9 cellular contexts compared by ENCODE assay signal in the genomic region with DNA sequence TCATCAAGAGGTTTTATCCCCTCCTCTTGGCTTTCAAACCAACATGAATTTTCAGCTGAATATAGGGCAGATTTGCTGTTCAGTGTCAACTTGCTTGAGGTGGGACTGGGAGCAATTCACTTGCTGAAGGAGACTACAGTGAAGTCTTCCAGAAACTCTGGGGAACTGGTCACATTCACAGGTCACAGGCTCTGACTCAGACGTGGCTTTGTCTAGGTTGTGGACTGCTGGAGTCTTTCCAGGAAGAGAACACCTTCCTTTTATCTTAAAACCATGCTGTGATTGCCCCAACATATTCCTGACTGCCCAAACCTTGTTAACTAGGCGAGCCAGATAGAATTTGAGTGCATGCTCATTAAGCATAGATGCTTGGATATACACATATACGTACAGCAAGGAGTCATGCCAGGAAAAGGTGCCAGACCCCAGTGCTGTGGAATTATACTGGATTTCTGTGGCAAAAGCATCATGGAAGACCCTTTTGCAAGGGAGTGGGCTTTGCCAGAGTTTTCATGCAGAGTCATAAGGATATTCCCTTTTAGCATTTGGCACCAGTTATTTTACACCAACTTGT.
A peak's percentile ranks its signal among the peaks of the same experiment; 100 is the strongest.
DNase-seq lines count a peak whose midpoint lies in the region; TF ChIP-seq lines count a peak whose summit lies in the region.
"Had no signal": no experiment of that assay in that cellular context is flagged by ENCODE, and none has a peak within 500 bp of the region (broad histone marks: within the 10 kb centered on the region; RNA-seq: fewer than 3 reads in every experiment).

No MANE protein-coding gene starts in this region.

- H3K9me3 ChIP-seq in CD8-positive, alpha-beta memory T cell (ENCODE audit: low read length), result no peaks in the 10 kb centered on the region
- no peaks in the 10 kb centered on the region for H3K9me3 ChIP-seq in Loucy (ENCODE audit: insufficient read depth, low read depth, low read length)
- H3K9me3 ChIP-seq in mammary epithelial cell (replicated peaks; ENCODE audit: insufficient read depth, low read length), result no peaks in the 10 kb centered on the region
- H3K9me3 ChIP-seq in neuronal stem cell (replicated peaks in 1 of 2; ENCODE audit: control insufficient read depth in 2 of 2, insufficient read depth in 1 of 2, low read depth in 1 of 2, low read length in 2 of 2), result no peaks in the 10 kb centered on the region

- no peak overlapping the region for H3K4me2 ChIP-seq in Loucy (ENCODE audit: low read depth, low read length, poor library complexity, severe bottlenecking)
- H3K4me2 ChIP-seq in mammary epithelial cell (ENCODE audit: insufficient read depth, low read depth, low read length), result peak overlapping the region; percentile 63
- no peak overlapping the region for H3K4me2 ChIP-seq in neuronal stem cell (ENCODE audit: insufficient read depth, low read length, poor library complexity, severe bottlenecking)

- peak overlapping the region in 3 of 7 donors; percentile 20 to 47 (median 40) for H3K4me3 Mint-ChIP-seq in CD8-positive, alpha-beta memory T cell
- H3K4me3 Mint-ChIP-seq: memory B cell had no signal

- no peaks in the 10 kb centered on the region for H3K9me2 ChIP-seq in Loucy (replicated peaks; ENCODE audit: low read depth, low read length)

- no peaks in the 10 kb centered on the region for H3K79me1 ChIP-seq in neuronal stem cell (ENCODE audit: low read depth, low read length)

- in situ Hi-C loops in mammary epithelial cell (cut with MboI; ENCODE audit: low sequenced_read_pairs in 2 of 2), result loop anchor here in 1 of 2 donors (10.0 to 25.0 kb wide), 2 partner anchors 142 to 409 kb away; partner anchors contain the start of gene TBL1XR1

- H3F3A ChIP-seq in Loucy (ENCODE audit: low read depth), result no peaks in the 10 kb centered on the region

- H2AFZ ChIP-seq in Loucy (ENCODE audit: low read length) (no peak overlapping the region), mammary epithelial cell (ENCODE audit: low read depth, low read length) (peak overlapping the region; percentile 52), neuronal stem cell (ENCODE audit: low read length) (peak overlapping the region; percentile 26)

- dilution Hi-C loops in mammary epithelial cell (cut with HindIII; ENCODE audit: low sequenced_read_pairs), result no loop called here

- H3K9ac ChIP-seq in Loucy (ENCODE audit: low read depth, low read length, poor library complexity, severe bottlenecking) (peak overlapping the region; percentile 67), mammary epithelial cell (ENCODE audit: insufficient read depth, low read length) (peak overlapping the region; percentile 62), neuronal stem cell (ENCODE audit: low read depth, low read length, poor library complexity) (no peak overlapping the region)

- WGBS in mammary epithelial cell (ENCODE audit: low coverage, missing lambda C conversion rate), result 0% methylated on average over 3 of the region's 3 CpGs
- no CpG with 5 or more reads among the region's 3 CpGs for WGBS in neuronal stem cell (ENCODE audit: extremely low coverage in 2 of 2, insufficient read length in 2 of 2, insufficient replicate concordance in 1 of 2), 2 donors

- no TSS peak for BruUV-seq in mammary epithelial cell (replicated peaks; lab: Mats Ljungman, UMichigan)

- no peaks in the 10 kb centered on the region for H3K79me2 ChIP-seq in Loucy (ENCODE audit: insufficient read depth, low read length)
- H3K79me2 ChIP-seq in mammary epithelial cell (ENCODE audit: insufficient read depth, low read length), result no peaks in the 10 kb centered on the region

- peaks cover 67% of the 10 kb centered on the region for H3K4me1 ChIP-seq in CD8-positive, alpha-beta memory T cell (ENCODE audit: insufficient read depth, low read length)
- H3K4me1 ChIP-seq in Loucy (ENCODE audit: insufficient read depth, low read length, poor library complexity, severe bottlenecking) (peaks cover 80% of the 10 kb centered on the region), mammary epithelial cell (ENCODE audit: insufficient read depth, low read length) (peaks cover 79% of the 10 kb centered on the region), neuronal stem cell (ENCODE audit: control insufficient read depth in 2 of 2, insufficient read depth in 1 of 2, low read depth in 1 of 2, low read length in 2 of 2) (peaks cover 6 to 23% of the 10 kb centered on the region in 2 donors)

- no peaks in the 10 kb centered on the region for H3K9me3 Mint-ChIP-seq in CD8-positive, alpha-beta memory T cell
- H3K9me3 Mint-ChIP-seq: memory B cell had no signal

- H3K18ac ChIP-seq in neuronal stem cell (ENCODE audit: low read length), result no peak overlapping the region

- no peak overlapping the region for H2BK15ac ChIP-seq in neuronal stem cell (ENCODE audit: low read length)

- H2BK120ac ChIP-seq in neuronal stem cell (ENCODE audit: low read depth, low read length), result no peak overlapping the region

- TF ChIP-seq CTCF in Loucy (conservative IDR thresholded peaks at IDR 0.05; ENCODE audit: low read length) (no peak), mammary epithelial cell (conservative IDR thresholded peaks at IDR 0.05 in 1 of 2, IDR thresholded peaks at IDR 0.05 in 1 of 2; ENCODE audit: extremely low read depth in 1 of 2, insufficient read depth in 1 of 2, low read depth in 1 of 2, low read length in 2 of 2) (no peak)

- no peaks in the 10 kb centered on the region for H4K20me1 ChIP-seq in Loucy (ENCODE audit: insufficient read depth, low read length, poor library complexity, severe bottlenecking)
- no peaks in the 10 kb centered on the region for H4K20me1 ChIP-seq in mammary epithelial cell (ENCODE audit: insufficient read depth, low read length)

- H3K27ac ChIP-seq in CD8-positive, alpha-beta memory T cell (ENCODE audit: low read depth, low read length), result no peak overlapping the region
- H3K27ac ChIP-seq in mammary epithelial cell (ENCODE audit: insufficient read depth, low read depth, low read length) (peak overlapping the region; percentile 89), neuronal stem cell (replicated peaks; ENCODE audit: low read length) (no peak overlapping the region)

- peaks cover 80 to 92% (median 88%) of the 10 kb centered on the region in 3 donors for H3K4me1 Mint-ChIP-seq in CD8-positive, alpha-beta memory T cell

- no peak overlapping the region for H2BK5ac ChIP-seq in neuronal stem cell (ENCODE audit: low read length)

- CTCF ChIA-PET in CD8-positive, alpha-beta memory T cell (lab: Charles Lee), result interaction anchor here (3.2 kb wide), 1 partner anchor 236 kb away, joined by 14 read pairs; no protein-coding TSS in a partner anchor
- CTCF ChIA-PET in mammary epithelial cell (lab: Charles Lee; ENCODE audit: low non-redundant PET), result no interaction called here

- H4K91ac ChIP-seq in neuronal stem cell (ENCODE audit: low read depth, low read length, poor library complexity), result no peak overlapping the region

- H3K36me3 ChIP-seq in CD8-positive, alpha-beta memory T cell (ENCODE audit: insufficient read depth, low read length), result no peaks in the 10 kb centered on the region
- H3K36me3 ChIP-seq in Loucy (ENCODE audit: insufficient read depth, low read length), result no peaks in the 10 kb centered on the region
- H3K36me3 ChIP-seq in mammary epithelial cell (ENCODE audit: insufficient read depth, low read length), result no peaks in the 10 kb centered on the region
- no peaks in the 10 kb centered on the region for H3K36me3 ChIP-seq in neuronal stem cell (replicated peaks in 1 of 2; ENCODE audit: control insufficient read depth in 2 of 2, insufficient read depth in 2 of 2, low read length in 2 of 2)

- H3K4ac ChIP-seq in neuronal stem cell (ENCODE audit: low read length), result no peak overlapping the region

- no peak overlapping the region for H2BK12ac ChIP-seq in neuronal stem cell (ENCODE audit: low read length)

- no peak overlapping the region for H3K4me3 ChIP-seq in CD8-positive, alpha-beta memory T cell (ENCODE audit: low read length)
- H3K4me3 ChIP-seq in Loucy (ENCODE audit: low read length, poor library complexity, severe bottlenecking) (no peak overlapping the region), mammary epithelial cell (replicated peaks in 1 of 3; ENCODE audit: insufficient read depth in 1 of 3, low read depth in 2 of 3, low read length in 3 of 3) (no peak overlapping the region), neuronal stem cell (ENCODE audit: low read length in 2 of 2) (no peak overlapping the region)

- no peak overlapping the region for H2AK5ac ChIP-seq in neuronal stem cell (ENCODE audit: low read depth, low read length)

- peak overlapping the region in 7 of 8 donors; percentile 21 to 94 (median 61) for H3K27ac Mint-ChIP-seq in CD8-positive, alpha-beta memory T cell
- H3K27ac Mint-ChIP-seq: memory B cell had no signal

- POLR2A ChIA-PET in CD8-positive, alpha-beta memory T cell (lab: Charles Lee), result interaction anchor here (0.6 to 2.3 kb wide), 2 partner anchors 10 to 398 kb away, joined by 3 to 13 read pairs; partner anchors contain the start of gene TBL1XR1

- no peak overlapping the region for H3K23ac ChIP-seq in neuronal stem cell (ENCODE audit: low read depth, low read length, poor library complexity)

- DNase-seq in CD8-positive, alpha-beta memory T cell, result no peak
- DNase-seq in mammary epithelial cell, result peak; percentile 77
- no peak for DNase-seq in neuronal stem cell (ENCODE audit: low spot score)
- no peak for DNase-seq in NCI-H1694 treated with DMSO at 0.1 percent for 48 hours (lab: John Stamatoyannopoulos, UW)
- DNase-seq in D341Med (ENCODE audit: low spot score), result no peak
- no peak for DNase-seq in NOMO-1 treated with dmso at 0.1 percent for 144 hours (lab: John Stamatoyannopoulos, UW; ENCODE audit: unreplicated experiment)
- no peak for DNase-seq in hippocampal formation (lab: John Stamatoyannopoulos, UW)

- no peak overlapping the region for H4K8ac ChIP-seq in neuronal stem cell (ENCODE audit: low read depth, low read length)

- H3K27me3 ChIP-seq in CD8-positive, alpha-beta memory T cell (ENCODE audit: insufficient read depth, low read length, poor library complexity, severe bottlenecking), result no peaks in the 10 kb centered on the region
- H3K27me3 ChIP-seq in Loucy (ENCODE audit: insufficient read depth, low read length, poor library complexity, severe bottlenecking) (no peaks in the 10 kb centered on the region), mammary epithelial cell (ENCODE audit: insufficient read depth, low read length) (no peaks in the 10 kb centered on the region), neuronal stem cell (ENCODE audit: control insufficient read depth in 3 of 3, insufficient read depth in 3 of 3, low read depth in 1 of 3, low read length in 3 of 3) (no peaks in the 10 kb centered on the region)

- no peaks in the 10 kb centered on the region for H3K27me3 Mint-ChIP-seq in CD8-positive, alpha-beta memory T cell
- H3K27me3 Mint-ChIP-seq: memory B cell had no signal

- intact Hi-C loops in mammary epithelial cell (cut with micrococcal nuclease), result loop anchor here (2.0 to 10.0 kb wide), 4 partner anchors 180 to 399 kb away; partner anchors contain the start of gene TBL1XR1

- H3K14ac ChIP-seq in neuronal stem cell (ENCODE audit: low read length), result no peak overlapping the region

- no peaks in the 10 kb centered on the region for H3K36me3 Mint-ChIP-seq in CD8-positive, alpha-beta memory T cell
- H3K36me3 Mint-ChIP-seq: memory B cell had no signal
